ENCODE assay signal across 6 cellular contexts in genomic region chr2:235200216-235200615, GRCh38.
"Had no signal": no experiment of that assay in that cellular context is flagged by ENCODE, and none has a peak within 500 bp of the region (broad histone marks: within the 10 kb centered on the region; RNA-seq: fewer than 3 reads in every experiment).

No MANE protein-coding gene starts in this region.

- ATAC-seq: K562 had no signal

- H2AFZ ChIP-seq: GM23248 had no signal

- H3K27ac ChIP-seq: GM23248 had no signal

- H3K4me3 Mint-ChIP-seq: H9 had no signal

- H3K4me3 ChIP-seq: GM23248, K562 had no signal

- DNase-seq: GM23248, GOT3, H9, HCEC 1CT, IMR-90 had no signal

- H3K9ac ChIP-seq: GM23248 had no signal
